ENCODE assay signal across 35 cellular contexts in genomic region chr3:128210711-128211110, GRCh38.
"Had no signal": no experiment of that assay in that cellular context is flagged by ENCODE, and none has a peak within 500 bp of the region (broad histone marks: within the 10 kb centered on the region; RNA-seq: fewer than 3 reads in every experiment).

No MANE protein-coding gene starts in this region.

- H3K4me1 Mint-ChIP-seq: activated T-helper 17 cell treated with anti-CD3 and anti-CD28 coated beads, Interleukin-2, amount 50 U/mL, for 72 hours had no signal

- H3K27me3 Mint-ChIP-seq: activated CD8-positive, alpha-beta T cell treated with anti-CD3 and anti-CD28 coated beads for 36 hours; activated naive CD8-positive, alpha-beta T cell treated with anti-CD3 and anti-CD28 coated beads for 36 hours; activated T-helper 17 cell treated with anti-CD3 and anti-CD28 coated beads, Interleukin-2, amount 50 U/mL, for 72 hours had no signal

- H3K36me3 ChIP-seq: cardiac muscle cell, Peyer's patch, SJCRH30, WERI-Rb-1 had no signal

- ATAC-seq: activated CD8-positive, alpha-beta T cell treated with anti-CD3 and anti-CD28 coated beads for 36 hours; activated T-cell treated with anti-CD3 and anti-CD28 coated beads, Interleukin-2, amount 50 U/mL, for 72 hours; activated T-helper 17 cell treated with anti-CD3 and anti-CD28 coated beads, Interleukin-2, amount 50 U/mL, for 72 hours; PC-3; Right ventricle myocardium inferior had no signal

- H3K4me1 ChIP-seq: Peyer's patch, SJCRH30 had no signal

- H3K27ac ChIP-seq: cardiac muscle cell, Peyer's patch, RWPE1, SJCRH30, SK-N-MC, WERI-Rb-1 had no signal

- H3K4me3 ChIP-seq: cardiac muscle cell, Peyer's patch, SJCRH30, SK-N-MC had no signal

- DNase-seq: activated CD4-positive, alpha-beta T cell treated with anti-CD3 and anti-CD28 coated beads for 1 hour; activated CD4-positive, alpha-beta T cell treated with anti-CD3 and anti-CD28 coated beads for 48 hours; activated CD4-positive, CD25-positive, alpha-beta regulatory T cell; activated CD8-positive, alpha-beta T cell treated with anti-CD3 and anti-CD28 coated beads for 36 hours; activated effector memory CD4-positive, alpha-beta T cell treated with anti-CD3 and anti-CD28 coated beads, Interleukin-2, amount 50 U/mL, for 16 hours; activated naive CD4-positive, alpha-beta T cell; activated naive CD4-positive, alpha-beta T cell treated with anti-CD3 and anti-CD28 coated beads, Interleukin-2, amount 50 U/mL, for 16 hours; activated naive CD8-positive, alpha-beta T cell treated with anti-CD3 and anti-CD28 coated beads for 36 hours; activated T-cell treated with anti-CD3 and anti-CD28 coated beads, Interleukin-2, amount 50 U/mL, for 1 hour; activated T-cell treated with anti-CD3 and anti-CD28 coated beads, Interleukin-2, amount 50 U/mL, for 72 hours; amniotic stem cell; aorta; Kasumi-1; KG1; MM.1S; MV-4-11; NCI-H1092; NCI-H1436 treated with DMSO at 0.1 percent for 48 hours; NCI-H1694 treated with DMSO at 0.1 percent for 48 hours; NCI-H2029; NCI-H345; NCI-H510A; NCI-H526; NCI-H774; NK-92 treated with Interleukin-12 subunit alpha and Interleukin-12 subunit beta, amount 100 ng/mL, for 24 hours; PC-3; Peyer's patch; SJCRH30; T1000; WERI-Rb-1 had no signal

- H3K27me3 ChIP-seq: cardiac muscle cell, Peyer's patch, SJCRH30 had no signal

- H3K4me3 Mint-ChIP-seq: activated CD8-positive, alpha-beta T cell treated with anti-CD3 and anti-CD28 coated beads for 36 hours; activated naive CD8-positive, alpha-beta T cell treated with anti-CD3 and anti-CD28 coated beads for 36 hours; activated T-cell treated with anti-CD3 and anti-CD28 coated beads, Interleukin-2, amount 50 U/mL, for 72 hours; activated T-helper 17 cell treated with anti-CD3 and anti-CD28 coated beads, Interleukin-2, amount 50 U/mL, for 72 hours had no signal

- H3K9me3 ChIP-seq: Peyer's patch, SJCRH30 had no signal

- H3K27ac Mint-ChIP-seq: activated CD8-positive, alpha-beta T cell treated with anti-CD3 and anti-CD28 coated beads for 36 hours; activated naive CD8-positive, alpha-beta T cell treated with anti-CD3 and anti-CD28 coated beads for 36 hours; activated T-cell treated with anti-CD3 and anti-CD28 coated beads, Interleukin-2, amount 50 U/mL, for 72 hours had no signal

- H3K9me3 Mint-ChIP-seq: activated CD8-positive, alpha-beta T cell treated with anti-CD3 and anti-CD28 coated beads for 36 hours; activated naive CD8-positive, alpha-beta T cell treated with anti-CD3 and anti-CD28 coated beads for 36 hours; activated T-cell treated with anti-CD3 and anti-CD28 coated beads, Interleukin-2, amount 50 U/mL, for 72 hours; activated T-helper 17 cell treated with anti-CD3 and anti-CD28 coated beads, Interleukin-2, amount 50 U/mL, for 72 hours had no signal
